30 cellular contexts compared by ENCODE assay signal in genomic region chr20:37827605-37828004, GRCh38.
"Had no signal": no experiment of that assay in that cellular context is flagged by ENCODE, and none has a peak within 500 bp of the region (broad histone marks: within the 10 kb centered on the region; RNA-seq: fewer than 3 reads in every experiment).

No MANE protein-coding gene starts in this region.

- H3K9me3 Mint-ChIP-seq: activated CD4-positive, alpha-beta memory T cell treated with anti-CD3 and anti-CD28 coated beads, Interleukin-2, amount 10 ng/mL, durations not matched to agents 7 days and 5 days; activated CD4-positive, alpha-beta T cell treated with anti-CD3 and anti-CD28 coated beads, Interleukin-2, amount 10 ng/mL, durations not matched to agents 24 days and 14 days; activated naive CD4-positive, alpha-beta T cell treated with anti-CD3 and anti-CD28 coated beads, Interleukin-2, amount 10 ng/mL, durations not matched to agents 7 days and 5 days; activated naive CD4-positive, alpha-beta T cell treated with anti-CD3 and anti-CD28 coated beads, Interleukin-2, amount 50 U/mL, for 72 hours; activated naive CD8-positive, alpha-beta T cell treated with anti-CD3 and anti-CD28 coated beads, Interleukin-2, amount 10 ng/mL, durations not matched to agents 7 days and 5 days; activated T-cell treated with anti-CD3 and anti-CD28 coated beads, Interleukin-2, amount 50 U/mL, for 24 hours; activated T-cell treated with anti-CD3 and anti-CD28 coated beads, Interleukin-2, amount 50 U/mL, for 72 hours; brain; central memory CD8-positive, alpha-beta T cell; dendritic cell treated with granulocyte-macrophage colony-stimulating factor and Interleukin-4, amounts not matched to agents 40 ng/mL and 50 ng/mL, for 4 days had no signal

- H3K4me1 Mint-ChIP-seq: activated CD4-positive, alpha-beta memory T cell treated with anti-CD3 and anti-CD28 coated beads, Interleukin-2, amount 10 ng/mL, durations not matched to agents 7 days and 5 days; activated naive CD4-positive, alpha-beta T cell treated with anti-CD3 and anti-CD28 coated beads, Interleukin-2, amount 10 ng/mL, durations not matched to agents 7 days and 5 days; activated naive CD8-positive, alpha-beta T cell treated with anti-CD3 and anti-CD28 coated beads, Interleukin-2, amount 10 ng/mL, durations not matched to agents 7 days and 5 days had no signal

- H3K4me3 ChIP-seq: ascending aorta, breast epithelium, cardiac muscle cell, coronary artery, dorsolateral prefrontal cortex, esophagus muscularis mucosa, gastrocnemius medialis had no signal

- H3K4me3 Mint-ChIP-seq: activated CD4-positive, alpha-beta memory T cell treated with anti-CD3 and anti-CD28 coated beads, Interleukin-2, amount 10 ng/mL, durations not matched to agents 7 days and 5 days; activated CD4-positive, alpha-beta T cell treated with anti-CD3 and anti-CD28 coated beads for 36 hours; activated CD4-positive, alpha-beta T cell treated with anti-CD3 and anti-CD28 coated beads, Interleukin-2, amount 10 ng/mL, durations not matched to agents 24 days and 14 days; activated naive CD4-positive, alpha-beta T cell treated with anti-CD3 and anti-CD28 coated beads, Interleukin-2, amount 10 ng/mL, durations not matched to agents 7 days and 5 days; activated naive CD8-positive, alpha-beta T cell treated with anti-CD3 and anti-CD28 coated beads, Interleukin-2, amount 10 ng/mL, durations not matched to agents 7 days and 5 days; activated T-cell treated with anti-CD3 and anti-CD28 coated beads, Interleukin-2, amount 50 U/mL, for 24 hours; activated T-cell treated with anti-CD3 and anti-CD28 coated beads, Interleukin-2, amount 50 U/mL, for 72 hours; brain; central memory CD8-positive, alpha-beta T cell; dendritic cell treated with granulocyte-macrophage colony-stimulating factor and Interleukin-4, amounts not matched to agents 40 ng/mL and 50 ng/mL, for 4 days; T-helper 17 cell had no signal

- ATAC-seq: activated CD4-positive, alpha-beta T cell treated with anti-CD3 and anti-CD28 coated beads for 36 hours; activated naive CD4-positive, alpha-beta T cell treated with anti-CD3 and anti-CD28 coated beads, Interleukin-2, amount 50 U/mL, for 72 hours; activated T-cell treated with anti-CD3 and anti-CD28 coated beads, Interleukin-2, amount 50 U/mL, for 72 hours; foreskin keratinocyte; gastrocnemius medialis; T-helper 17 cell had no signal

- DNase-seq: activated CD4-positive, alpha-beta memory T cell treated with anti-CD3 and anti-CD28 coated beads, Interleukin-2, amount 10 ng/mL, durations not matched to agents 7 days and 5 days; activated CD4-positive, alpha-beta T cell treated with anti-CD3 and anti-CD28 coated beads for 36 hours; activated CD4-positive, alpha-beta T cell treated with anti-CD3 and anti-CD28 coated beads, Interleukin-2, amount 10 ng/mL, durations not matched to agents 24 days and 14 days; activated CD4-positive, CD25-positive, alpha-beta regulatory T cell; activated CD4-positive, CD25-positive, alpha-beta regulatory T cell treated with anti-CD3 and anti-CD28 coated beads, Interleukin-2, amount 50 U/mL, for 72 hours; activated CD8-positive, alpha-beta memory T cell treated with anti-CD3 and anti-CD28 coated beads, Interleukin-2, amount 50 U/mL, for 48 hours; activated gamma-delta T cell; activated naive CD4-positive, alpha-beta T cell; activated naive CD4-positive, alpha-beta T cell treated with anti-CD3 and anti-CD28 coated beads, Interleukin-2, amount 10 ng/mL, durations not matched to agents 7 days and 5 days; activated naive CD8-positive, alpha-beta T cell treated with anti-CD3 and anti-CD28 coated beads, Interleukin-2, amount 10 ng/mL, durations not matched to agents 7 days and 5 days; activated T-cell treated with anti-CD3 and anti-CD28 coated beads for 4 hours; activated T-cell treated with anti-CD3 and anti-CD28 coated beads, Interleukin-2, amount 50 U/mL, for 24 hours; activated T-cell treated with anti-CD3 and anti-CD28 coated beads, Interleukin-2, amount 50 U/mL, for 72 hours; dorsolateral prefrontal cortex; effector memory CD4-positive, alpha-beta T cell; erythroblast; foreskin keratinocyte; gastrocnemius medialis; glutamatergic neuron; T-helper 1 cell; T-helper 17 cell had no signal

- H3K36me3 ChIP-seq: ascending aorta, breast epithelium, cardiac muscle cell, gastrocnemius medialis had no signal

- H3K27ac ChIP-seq: ascending aorta, breast epithelium, cardiac muscle cell, coronary artery, dorsolateral prefrontal cortex, esophagus muscularis mucosa, foreskin keratinocyte, gastrocnemius medialis had no signal

- H3K27me3 Mint-ChIP-seq: activated CD4-positive, alpha-beta memory T cell treated with anti-CD3 and anti-CD28 coated beads, Interleukin-2, amount 10 ng/mL, durations not matched to agents 7 days and 5 days; activated CD4-positive, alpha-beta T cell treated with anti-CD3 and anti-CD28 coated beads for 36 hours; activated CD4-positive, alpha-beta T cell treated with anti-CD3 and anti-CD28 coated beads, Interleukin-2, amount 10 ng/mL, durations not matched to agents 24 days and 14 days; activated naive CD4-positive, alpha-beta T cell treated with anti-CD3 and anti-CD28 coated beads, Interleukin-2, amount 10 ng/mL, durations not matched to agents 7 days and 5 days; activated naive CD8-positive, alpha-beta T cell treated with anti-CD3 and anti-CD28 coated beads, Interleukin-2, amount 10 ng/mL, durations not matched to agents 7 days and 5 days; activated T-cell treated with anti-CD3 and anti-CD28 coated beads, Interleukin-2, amount 50 U/mL, for 24 hours; brain; central memory CD8-positive, alpha-beta T cell; dendritic cell treated with granulocyte-macrophage colony-stimulating factor and Interleukin-4, amounts not matched to agents 40 ng/mL and 50 ng/mL, for 4 days; T-helper 17 cell had no signal

- H3K27me3 ChIP-seq: ascending aorta, breast epithelium, cardiac muscle cell, dorsolateral prefrontal cortex, esophagus muscularis mucosa, foreskin keratinocyte, gastrocnemius medialis had no signal

- H3K27ac Mint-ChIP-seq: activated CD4-positive, alpha-beta memory T cell treated with anti-CD3 and anti-CD28 coated beads, Interleukin-2, amount 10 ng/mL, durations not matched to agents 7 days and 5 days; activated CD4-positive, alpha-beta T cell treated with anti-CD3 and anti-CD28 coated beads for 36 hours; activated CD4-positive, alpha-beta T cell treated with anti-CD3 and anti-CD28 coated beads, Interleukin-2, amount 10 ng/mL, durations not matched to agents 24 days and 14 days; activated naive CD4-positive, alpha-beta T cell treated with anti-CD3 and anti-CD28 coated beads, Interleukin-2, amount 10 ng/mL, durations not matched to agents 7 days and 5 days; activated naive CD4-positive, alpha-beta T cell treated with anti-CD3 and anti-CD28 coated beads, Interleukin-2, amount 50 U/mL, for 72 hours; activated naive CD8-positive, alpha-beta T cell treated with anti-CD3 and anti-CD28 coated beads, Interleukin-2, amount 10 ng/mL, durations not matched to agents 7 days and 5 days; activated T-cell treated with anti-CD3 and anti-CD28 coated beads, Interleukin-2, amount 50 U/mL, for 24 hours; dendritic cell treated with granulocyte-macrophage colony-stimulating factor and Interleukin-4, amounts not matched to agents 40 ng/mL and 50 ng/mL, for 4 days; T-helper 17 cell had no signal

- H3K4me1 ChIP-seq: ascending aorta, breast epithelium, foreskin keratinocyte had no signal

- H3K36me3 Mint-ChIP-seq: activated naive CD4-positive, alpha-beta T cell treated with anti-CD3 and anti-CD28 coated beads, Interleukin-2, amount 10 ng/mL, durations not matched to agents 7 days and 5 days; activated naive CD4-positive, alpha-beta T cell treated with anti-CD3 and anti-CD28 coated beads, Interleukin-2, amount 50 U/mL, for 72 hours had no signal

- H3K9me3 ChIP-seq: ascending aorta, breast epithelium, esophagus muscularis mucosa, gastrocnemius medialis had no signal
